ENCODE assay signal across 10 cellular contexts in the genomic region with DNA sequence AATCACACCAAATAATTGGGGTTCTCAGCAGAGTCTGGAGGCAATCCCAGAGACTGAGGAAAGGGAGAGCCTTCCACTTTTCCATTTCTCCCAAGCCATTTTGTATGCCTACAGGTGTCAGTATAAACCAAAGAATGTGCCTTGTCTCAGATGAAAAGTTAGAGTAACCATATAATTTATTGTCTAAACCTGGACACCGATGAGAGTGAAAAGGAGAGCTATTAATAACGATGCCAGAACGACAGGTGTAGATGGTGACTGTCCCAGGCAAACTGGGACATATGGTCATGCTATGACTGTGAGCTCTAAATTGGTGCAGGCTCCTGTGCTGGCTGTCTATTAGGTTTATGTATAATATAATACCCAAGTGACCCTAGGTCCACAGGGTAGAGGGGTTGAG.
DNase-seq lines count a peak whose midpoint lies in the region; ATAC-seq, FAIRE-seq and TF ChIP-seq lines count a peak whose summit lies in the region.
"Had no signal": no experiment of that assay in that cellular context is flagged by ENCODE, and none has a peak within 500 bp of the region (broad histone marks: within the 10 kb centered on the region; RNA-seq: fewer than 3 reads in every experiment).

No MANE protein-coding gene starts in this region.

- H2AFZ ChIP-seq in PC-3 (ENCODE audit: low read length) = no peak overlapping the region
- peak overlapping the region; percentile 84 for H2AFZ ChIP-seq in smooth muscle cell (ENCODE audit: low read depth)

- no peak overlapping the region for H3K9ac ChIP-seq in PC-3 (ENCODE audit: low read length)
- H3K9ac ChIP-seq in smooth muscle cell (ENCODE audit: low read depth) = no peak overlapping the region

- H3K27me3 ChIP-seq in PC-3 (ENCODE audit: low read length) (no peaks in the 10 kb centered on the region), smooth muscle cell (ENCODE audit: low read depth) (no peaks in the 10 kb centered on the region)

- POLR2A ChIA-PET in PC-3 (lab: Charles Lee; ENCODE audit: unreplicated experiment) = no interaction called here

- CTCF ChIA-PET in PC-3 (lab: Charles Lee) = interaction anchor here (0.5 to 1.0 kb wide), 2 partner anchors 99 to 100 kb away, joined by 3 to 4 read pairs; no protein-coding TSS in a partner anchor

- WGBS in smooth muscle cell (ENCODE audit: low lambda C conversion rate) = 93% methylated on average over 3 of the region's 3 CpGs

- intact Hi-C loops in PC-3 (cut with micrococcal nuclease) = loop anchor here (1.0 kb wide), 1 partner anchor 61 kb away; no protein-coding TSS in a partner anchor

- FAIRE-seq in islet of Langerhans (lab: Jason Lieb, UNC) = peak; percentile 79

- H3K4me2 ChIP-seq in PC-3 (ENCODE audit: low read length) = no peak overlapping the region
- no peak overlapping the region for H3K4me2 ChIP-seq in smooth muscle cell

- TF ChIP-seq CTCF in PC-3 (conservative IDR thresholded peaks at IDR 0.05; ENCODE audit: low read depth, low read length) (peak; percentile 49), smooth muscle cell (IDR thresholded peaks at IDR 0.05; ENCODE audit: borderline replicate concordance, insufficient read depth, poor library complexity, severe bottlenecking) (no peak)

- H3K36me3 ChIP-seq in PC-3 (ENCODE audit: low read depth, low read length) = no peaks in the 10 kb centered on the region
- no peaks in the 10 kb centered on the region for H3K36me3 ChIP-seq in smooth muscle cell (ENCODE audit: low read depth)

- H3K4me1 ChIP-seq in PC-3 (ENCODE audit: insufficient read depth, low read length) (peaks cover 7% of the 10 kb centered on the region; the same call in 1 of the 2 replicates), smooth muscle cell (ENCODE audit: low read depth) (peaks cover 25% of the 10 kb centered on the region)

- H3K9me3 ChIP-seq in PC-3 (ENCODE audit: low read length) (no peaks in the 10 kb centered on the region), smooth muscle cell (replicated peaks; ENCODE audit: low read depth) (peaks cover 7% of the 10 kb centered on the region)

- ATAC-seq in PC-3 = peak; percentile 65

- no peaks in the 10 kb centered on the region for H4K20me1 ChIP-seq in PC-3 (ENCODE audit: low read length)
- H4K20me1 ChIP-seq in smooth muscle cell (ENCODE audit: low read depth) = no peaks in the 10 kb centered on the region

- H3K9me2 ChIP-seq in PC-3 (replicated peaks; ENCODE audit: low read length) = no peaks in the 10 kb centered on the region

- H3K79me2 ChIP-seq in PC-3 (ENCODE audit: low read length) (no peaks in the 10 kb centered on the region), smooth muscle cell (ENCODE audit: low read depth) (no peaks in the 10 kb centered on the region)

- no peak overlapping the region for H3K4me3 ChIP-seq in PC-3 (ENCODE audit: low read length)
- no peak overlapping the region for H3K4me3 ChIP-seq in smooth muscle cell

- BruUV-seq in PC-3 (replicated peaks; lab: Mats Ljungman, UMichigan) = no TSS peak

- H3F3A ChIP-seq in PC-3 (ENCODE audit: low read length, unreplicated experiment) = no peaks in the 10 kb centered on the region
- peaks cover 4% of the 10 kb centered on the region for H3F3A ChIP-seq in smooth muscle cell (ENCODE audit: low read depth)

- DNase-seq in NCI-H1092 treated with DMSO at 0.1 percent for 48 hours (lab: John Stamatoyannopoulos, UW) (peak; percentile 14), NCI-H1092 (lab: John Stamatoyannopoulos, UW) (no peak), PC-3 (peak; percentile 41), smooth muscle cell (lab: John Stamatoyannopoulos, UW; ENCODE audit: unreplicated experiment) (no peak), GDM1 (lab: John Stamatoyannopoulos, UW) (no peak), NCI-H2227 treated with DMSO at 0.1 percent for 48 hours (lab: John Stamatoyannopoulos, UW) (no peak), ureter (ENCODE audit: low spot score) (no peak)
- DNase-seq: 8988T; NK-92 treated with Interleukin-12 subunit alpha and Interleukin-12 subunit beta, amount 100 ng/mL, for 24 hours had no signal

- no peak overlapping the region for H3K27ac ChIP-seq in PC-3 (ENCODE audit: low read length)
- H3K27ac ChIP-seq in smooth muscle cell (ENCODE audit: low read depth) = peak overlapping the region; percentile 84

Comparison
In these comparisons a context has a peak if more than half of its experiments do, and no peak if none do; other contexts are left out.
1. DNase-seq: peak in NCI-H1092 treated with DMSO at 0.1 percent for 48 hours (single experiment) and PC-3 (single experiment); none in NCI-H1092 (single experiment), smooth muscle cell (single experiment), GDM1 (single experiment), NCI-H2227 treated with DMSO at 0.1 percent for 48 hours (single experiment) and ureter (single experiment).